8 cellular contexts compared by ENCODE assay signal in genomic region chrX:135522132-135522530, GRCh38. TPM values are rescaled to one million over a fixed set of nuclear protein-coding genes. Genes with fewer than 3 reads are reported as not detected.
A peak's percentile ranks its signal among the peaks of the same experiment; 100 is the strongest.
DNase-seq lines count a peak whose midpoint lies in the region; ATAC-seq and TF ChIP-seq lines count a peak whose summit lies in the region.

No MANE protein-coding gene starts in this region.

- H3K4me2 ChIP-seq in BLaER1: peak overlapping the region; percentile 71

- H3K4me1 Mint-ChIP-seq in natural killer cell treated with Interleukin-12 subunit alpha and Interleukin-12 subunit beta and Interleukin-15 and Interleukin-18, amount 100 ng/mL, for 72 hours (ENCODE audit: low read depth in 2 of 2): peaks cover 21 to 35% of the 10 kb centered on the region in 2 donors

- H3K4me1 ChIP-seq in BLaER1 (0 out of 2 replicates have a peak, but pooled peaks cover 5% of the 10 kb centered on the region), colonic mucosa (no peaks in the 10 kb centered on the region)

- no peak for ATAC-seq in natural killer cell treated with Interleukin-12 subunit alpha and Interleukin-12 subunit beta and Interleukin-15 and Interleukin-18, amount 100 ng/mL, for 72 hours
- no peak for ATAC-seq in GM18520 (IDR thresholded peaks at IDR 0.05; ENCODE audit: unreplicated experiment)

- H3K9me3 Mint-ChIP-seq in natural killer cell treated with Interleukin-12 subunit alpha and Interleukin-12 subunit beta and Interleukin-15 and Interleukin-18, amount 100 ng/mL, for 72 hours: no peaks in the 10 kb centered on the region

- no peak for DNase-seq in LNCaP clone FGC (ENCODE audit: low read depth)
- DNase-seq in colonic mucosa: no peak
- no peak for DNase-seq in natural killer cell treated with Interleukin-12 subunit alpha and Interleukin-12 subunit beta and Interleukin-15 and Interleukin-18, amount 100 ng/mL, for 72 hours (ENCODE audit: low spot score)
- no peak for DNase-seq in ecto neural progenitor cell (ENCODE audit: low spot score)
- DNase-seq in DMS 273 treated with DMSO at 0.1 percent for 48 hours (lab: John Stamatoyannopoulos, UW): no peak
- no peak for DNase-seq in dedifferentiated amniotic fluid mesenchymal stem cell (ENCODE audit: extremely low spot score)

- H3K4me3 ChIP-seq in BLaER1 (peak overlapping the region; percentile 75), LNCaP clone FGC (ENCODE audit: low read depth, low read length) (peak overlapping the region; percentile 54), colonic mucosa (peak overlapping the region; percentile 30)

- H3K36me3 ChIP-seq in BLaER1: 0 out of 2 replicates have a peak, but pooled peaks cover 2% of the 10 kb centered on the region
- H3K36me3 ChIP-seq in colonic mucosa: no peaks in the 10 kb centered on the region

- no peaks in the 10 kb centered on the region for H4K20me1 ChIP-seq in BLaER1

- H3K27ac Mint-ChIP-seq in natural killer cell treated with Interleukin-12 subunit alpha and Interleukin-12 subunit beta and Interleukin-15 and Interleukin-18, amount 100 ng/mL, for 72 hours: peak overlapping the region; percentile 87

- H3K9me3 ChIP-seq in BLaER1 (no peaks in the 10 kb centered on the region; the same call in 1 of the 2 replicates), colonic mucosa (no peaks in the 10 kb centered on the region)

- intact Hi-C loops in colonic mucosa (cut with DNase I): no loop called here

- H3K4me3 Mint-ChIP-seq in natural killer cell treated with Interleukin-12 subunit alpha and Interleukin-12 subunit beta and Interleukin-15 and Interleukin-18, amount 100 ng/mL, for 72 hours: peak overlapping the region; percentile 89

- H3K36me3 Mint-ChIP-seq in natural killer cell treated with Interleukin-12 subunit alpha and Interleukin-12 subunit beta and Interleukin-15 and Interleukin-18, amount 100 ng/mL, for 72 hours: peaks cover 7% of the 10 kb centered on the region

- no peak for TF ChIP-seq CTCF in LNCaP clone FGC (IDR thresholded peaks at IDR 0.05; ENCODE audit: control insufficient read depth, extremely low read depth, insufficient read depth)
- TF ChIP-seq CTCF in colonic mucosa (IDR thresholded peaks at IDR 0.05): no peak

- H3K27me3 ChIP-seq in BLaER1 (peaks cover 61% of the 10 kb centered on the region), colonic mucosa (no peaks in the 10 kb centered on the region)

- peaks cover 0 to 10% of the 10 kb centered on the region in 2 donors for H3K27me3 Mint-ChIP-seq in natural killer cell treated with Interleukin-12 subunit alpha and Interleukin-12 subunit beta and Interleukin-15 and Interleukin-18, amount 100 ng/mL, for 72 hours

- H3K9ac ChIP-seq in BLaER1 (peak overlapping the region; percentile 77), colonic mucosa (ENCODE audit: low read depth in 2 of 2, low read length in 2 of 2) (peak overlapping the region; percentile 51 to 73)

- peak overlapping the region; percentile 71 for H3K27ac ChIP-seq in BLaER1
- peak overlapping the region; percentile 75 for H3K27ac ChIP-seq in colonic mucosa

RNA-seq across cellular contexts. Expression of gene INTS6L, which starts 1.7 kb away (rescaled TPM):
- 10 to 100 TPM; 14.8 to 16.2 TPM for total RNA-seq in colonic mucosa
- total RNA-seq in natural killer cell treated with Interleukin-12 subunit alpha and Interleukin-12 subunit beta and Interleukin-15 and Interleukin-18, amount 100 ng/mL, for 72 hours: 10 to 100 TPM; 20.5 to 20.9 TPM
